1 cellular context compared by ENCODE assay signal in genomic region chr11:110675548-110675947, GRCh38.
TF ChIP-seq lines count a peak whose summit lies in the region.

No MANE protein-coding gene starts in this region.

TF ChIP-seq in SK-N-SH, 30 proteins besides CTCF, POLR2A, EP300 and RAD21 (continued from another document):
- no peak for TF ChIP-seq USF1 (IDR thresholded peaks at IDR 0.05; ENCODE audit: borderline replicate concordance, low read depth)
- no peak for TF ChIP-seq NFIC (IDR thresholded peaks at IDR 0.05; ENCODE audit: borderline replicate concordance)
